In the genomic region with DNA sequence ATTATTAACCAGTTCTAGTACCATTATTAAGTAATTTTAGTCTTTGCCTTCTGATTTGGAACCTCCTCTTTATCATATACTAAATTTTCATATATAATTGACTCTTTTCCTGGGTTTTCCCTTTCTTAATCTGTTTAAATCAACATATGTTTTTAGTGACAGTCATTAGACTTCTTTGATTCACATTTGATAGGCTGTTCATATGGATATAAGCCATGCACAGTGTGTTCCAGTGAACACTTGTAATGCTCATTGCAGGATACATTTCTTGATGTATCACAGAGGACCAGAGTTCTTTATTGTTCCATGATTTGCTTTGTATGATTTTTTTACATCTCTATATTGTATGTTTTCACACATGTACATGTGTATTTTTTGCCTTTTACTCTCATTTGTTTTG, we compare ENCODE assay signal across 24 cellular contexts.
DNase-seq lines count a peak whose midpoint lies in the region; ATAC-seq and TF ChIP-seq lines count a peak whose summit lies in the region.
"Had no signal": no experiment of that assay in that cellular context is flagged by ENCODE, and none has a peak within 500 bp of the region (broad histone marks: within the 10 kb centered on the region; RNA-seq: fewer than 3 reads in every experiment).

No MANE protein-coding gene starts in this region.

- no peak for TF ChIP-seq CTCF in glutamatergic neuron (IDR thresholded peaks at IDR 0.05; ENCODE audit: partially characterized antibody, unreplicated experiment)
- no peak for TF ChIP-seq CTCF in RWPE1 (conservative IDR thresholded peaks at IDR 0.05; ENCODE audit: low read depth)

- H3K9me3 Mint-ChIP-seq in activated naive CD8-positive, alpha-beta T cell treated with anti-CD3 and anti-CD28 coated beads, Interleukin-2, amount 10 ng/mL, durations not matched to agents 7 days and 5 days: peaks cover 3% of the 10 kb centered on the region
- no peaks in the 10 kb centered on the region for H3K9me3 Mint-ChIP-seq in activated naive CD8-positive, alpha-beta T cell treated with anti-CD3 and anti-CD28 coated beads, Interleukin-2, amount 50 U/mL, for 24 hours
- H3K9me3 Mint-ChIP-seq in glutamatergic neuron (ENCODE audit: unreplicated experiment) (no peaks in the 10 kb centered on the region), immature natural killer cell (no peaks in the 10 kb centered on the region)
- H3K9me3 Mint-ChIP-seq in stimulated activated memory B cell treated with anti-CD40 and anti-IgM and Interleukin-4, amounts not matched to agents 10 μg/mL and 1 μg/mL and 100 μg/mL, for 72 hours: no peaks in the 10 kb centered on the region

- H3K4me1 Mint-ChIP-seq in activated naive CD8-positive, alpha-beta T cell treated with anti-CD3 and anti-CD28 coated beads, Interleukin-2, amount 10 ng/mL, durations not matched to agents 7 days and 5 days: peaks cover 15% of the 10 kb centered on the region
- peaks cover 17% of the 10 kb centered on the region for H3K4me1 Mint-ChIP-seq in activated naive CD8-positive, alpha-beta T cell treated with anti-CD3 and anti-CD28 coated beads, Interleukin-2, amount 50 U/mL, for 24 hours
- H3K4me1 Mint-ChIP-seq in glutamatergic neuron (ENCODE audit: low read depth, unreplicated experiment) (peaks cover 4% of the 10 kb centered on the region), immature natural killer cell (peaks cover 21 to 37% of the 10 kb centered on the region in 2 donors)
- H3K4me1 Mint-ChIP-seq in stimulated activated memory B cell treated with anti-CD40 and anti-IgM and Interleukin-4, amounts not matched to agents 10 μg/mL and 1 μg/mL and 100 μg/mL, for 72 hours: peaks cover 21% of the 10 kb centered on the region

- DNase-seq in activated naive CD8-positive, alpha-beta T cell treated with anti-CD3 and anti-CD28 coated beads, Interleukin-2, amount 10 ng/mL, durations not matched to agents 7 days and 5 days: no peak
- DNase-seq in activated naive CD8-positive, alpha-beta T cell treated with anti-CD3 and anti-CD28 coated beads, Interleukin-2, amount 50 U/mL, for 24 hours: no peak
- no peak for DNase-seq in glutamatergic neuron
- DNase-seq in immature natural killer cell: no peak
- DNase-seq in activated CD4-positive, alpha-beta T cell treated with anti-CD3 and anti-CD28 coated beads, Interleukin-2, amount 50 U/mL, for 48 hours: no peak
- no peak for DNase-seq in RWPE1 (ENCODE audit: low spot score)
- DNase-seq: 8988T, ACHN, Calu3, DMS153, DND-41, H7, Karpas-422, NCI-H1092 treated with DMSO at 0.1 percent for 48 hours, NCI-H1436 treated with DMSO at 0.1 percent for 48 hours, NCI-H187 treated with DMSO at 0.1 percent for 48 hours, NCI-H2107, NCI-H524 treated with DMSO at 0.1 percent for 48 hours, NCI-H774, PC-9, Right ventricle myocardium superior had no signal

- CTCF ChIA-PET in RWPE1 (lab: Yijun Ruan, JAX): no interaction called here

- no peak overlapping the region for H3K4me3 Mint-ChIP-seq in activated naive CD8-positive, alpha-beta T cell treated with anti-CD3 and anti-CD28 coated beads, Interleukin-2, amount 10 ng/mL, durations not matched to agents 7 days and 5 days
- H3K4me3 Mint-ChIP-seq in activated naive CD8-positive, alpha-beta T cell treated with anti-CD3 and anti-CD28 coated beads, Interleukin-2, amount 50 U/mL, for 24 hours: no peak overlapping the region
- H3K4me3 Mint-ChIP-seq in glutamatergic neuron (ENCODE audit: unreplicated experiment) (no peak overlapping the region), immature natural killer cell (no peak overlapping the region)
- H3K4me3 Mint-ChIP-seq in stimulated activated memory B cell treated with anti-CD40 and anti-IgM and Interleukin-4, amounts not matched to agents 10 μg/mL and 1 μg/mL and 100 μg/mL, for 72 hours: no peak overlapping the region

- H3K36me3 Mint-ChIP-seq in activated naive CD8-positive, alpha-beta T cell treated with anti-CD3 and anti-CD28 coated beads, Interleukin-2, amount 10 ng/mL, durations not matched to agents 7 days and 5 days: peaks cover 39% of the 10 kb centered on the region
- H3K36me3 Mint-ChIP-seq in activated naive CD8-positive, alpha-beta T cell treated with anti-CD3 and anti-CD28 coated beads, Interleukin-2, amount 50 U/mL, for 24 hours (ENCODE audit: low read depth): peaks cover 20% of the 10 kb centered on the region
- H3K36me3 Mint-ChIP-seq in glutamatergic neuron (ENCODE audit: unreplicated experiment): no peaks in the 10 kb centered on the region
- peaks cover 52% of the 10 kb centered on the region for H3K36me3 Mint-ChIP-seq in stimulated activated memory B cell treated with anti-CD40 and anti-IgM and Interleukin-4, amounts not matched to agents 10 μg/mL and 1 μg/mL and 100 μg/mL, for 72 hours
- peaks cover 0 to 15% (median 11%) of the 10 kb centered on the region in 3 donors for H3K36me3 Mint-ChIP-seq in immature natural killer cell

- no peak for ATAC-seq in activated naive CD8-positive, alpha-beta T cell treated with anti-CD3 and anti-CD28 coated beads, Interleukin-2, amount 10 ng/mL, durations not matched to agents 7 days and 5 days (ENCODE audit: low read depth)
- ATAC-seq in activated naive CD8-positive, alpha-beta T cell treated with anti-CD3 and anti-CD28 coated beads, Interleukin-2, amount 50 U/mL, for 24 hours: no peak
- no peak for ATAC-seq in SK-N-SH treated with all-trans-retinoic acid at 6 μM for 48 hours
- no peak for ATAC-seq in stimulated activated memory B cell treated with anti-CD40 and anti-IgM and Interleukin-4, amounts not matched to agents 10 μg/mL and 1 μg/mL and 100 μg/mL, for 72 hours
- ATAC-seq: HepG2 had no signal

- H3K27ac Mint-ChIP-seq in activated naive CD8-positive, alpha-beta T cell treated with anti-CD3 and anti-CD28 coated beads, Interleukin-2, amount 10 ng/mL, durations not matched to agents 7 days and 5 days: peak overlapping the region; percentile 0
- no peak overlapping the region for H3K27ac Mint-ChIP-seq in activated naive CD8-positive, alpha-beta T cell treated with anti-CD3 and anti-CD28 coated beads, Interleukin-2, amount 50 U/mL, for 24 hours
- peak overlapping the region; percentile 14 for H3K27ac Mint-ChIP-seq in glutamatergic neuron (ENCODE audit: unreplicated experiment)
- H3K27ac Mint-ChIP-seq in stimulated activated memory B cell treated with anti-CD40 and anti-IgM and Interleukin-4, amounts not matched to agents 10 μg/mL and 1 μg/mL and 100 μg/mL, for 72 hours: peak overlapping the region; percentile 37
- H3K27ac Mint-ChIP-seq in immature natural killer cell: peak overlapping the region in 1 of 6 donors; percentile 59

- POLR2A ChIA-PET in activated naive CD8-positive, alpha-beta T cell treated with anti-CD3 and anti-CD28 coated beads, Interleukin-2, amount 10 ng/mL, durations not matched to agents 7 days and 5 days (lab: Charles Lee): interaction anchor here (0.6 kb wide), 2 partner anchors 12 to 16 kb away, joined by 3 read pairs; no protein-coding TSS in a partner anchor
- POLR2A ChIA-PET in RWPE1 (lab: Yijun Ruan, JAX; ENCODE audit: low non-redundant PET): no interaction called here

- H3K27ac ChIP-seq in RWPE1: no peak overlapping the region
- H3K27ac ChIP-seq: PC-9 had no signal

- no peaks in the 10 kb centered on the region for H3K27me3 Mint-ChIP-seq in activated naive CD8-positive, alpha-beta T cell treated with anti-CD3 and anti-CD28 coated beads, Interleukin-2, amount 10 ng/mL, durations not matched to agents 7 days and 5 days
- no peaks in the 10 kb centered on the region for H3K27me3 Mint-ChIP-seq in activated naive CD8-positive, alpha-beta T cell treated with anti-CD3 and anti-CD28 coated beads, Interleukin-2, amount 50 U/mL, for 24 hours
- H3K27me3 Mint-ChIP-seq in glutamatergic neuron (ENCODE audit: unreplicated experiment) (no peaks in the 10 kb centered on the region), immature natural killer cell (ENCODE audit: low read depth in 3 of 3) (peaks cover 0 to 1% (median 0%) of the 10 kb centered on the region in 3 donors)
- H3K27me3 Mint-ChIP-seq in stimulated activated memory B cell treated with anti-CD40 and anti-IgM and Interleukin-4, amounts not matched to agents 10 μg/mL and 1 μg/mL and 100 μg/mL, for 72 hours: no peaks in the 10 kb centered on the region

TF ChIP-seq in SK-N-SH treated with all-trans-retinoic acid at 6 μM for 48 hours, 23 proteins besides CTCF, POLR2A, EP300 and RAD21:
- TF ChIP-seq, protein P1, sequence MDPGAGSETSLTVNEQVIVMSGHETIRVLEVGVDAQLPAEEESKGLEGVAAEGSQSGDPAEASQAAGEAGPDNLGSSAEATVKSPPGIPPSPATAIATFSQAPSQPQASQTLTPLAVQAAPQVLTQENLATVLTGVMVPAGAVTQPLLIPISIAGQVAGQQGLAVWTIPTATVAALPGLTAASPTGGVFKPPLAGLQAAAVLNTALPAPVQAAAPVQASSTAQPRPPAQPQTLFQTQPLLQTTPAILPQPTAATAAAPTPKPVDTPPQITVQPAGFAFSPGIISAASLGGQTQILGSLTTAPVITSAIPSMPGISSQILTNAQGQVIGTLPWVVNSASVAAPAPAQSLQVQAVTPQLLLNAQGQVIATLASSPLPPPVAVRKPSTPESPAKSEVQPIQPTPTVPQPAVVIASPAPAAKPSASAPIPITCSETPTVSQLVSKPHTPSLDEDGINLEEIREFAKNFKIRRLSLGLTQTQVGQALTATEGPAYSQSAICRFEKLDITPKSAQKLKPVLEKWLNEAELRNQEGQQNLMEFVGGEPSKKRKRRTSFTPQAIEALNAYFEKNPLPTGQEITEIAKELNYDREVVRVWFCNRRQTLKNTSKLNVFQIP (CRISPR knock-in tag; IDR thresholded peaks at IDR 0.05; ENCODE audit: borderline replicate concordance, low read depth): no peak
- TF ChIP-seq TCF4 (CRISPR knock-in tag; IDR thresholded peaks at IDR 0.05; ENCODE audit: borderline replicate concordance): 0 out of 2 replicates have a peak, but pooled peaks have one; percentile 44
